34 cellular contexts compared by ENCODE assay signal in the genomic region with DNA sequence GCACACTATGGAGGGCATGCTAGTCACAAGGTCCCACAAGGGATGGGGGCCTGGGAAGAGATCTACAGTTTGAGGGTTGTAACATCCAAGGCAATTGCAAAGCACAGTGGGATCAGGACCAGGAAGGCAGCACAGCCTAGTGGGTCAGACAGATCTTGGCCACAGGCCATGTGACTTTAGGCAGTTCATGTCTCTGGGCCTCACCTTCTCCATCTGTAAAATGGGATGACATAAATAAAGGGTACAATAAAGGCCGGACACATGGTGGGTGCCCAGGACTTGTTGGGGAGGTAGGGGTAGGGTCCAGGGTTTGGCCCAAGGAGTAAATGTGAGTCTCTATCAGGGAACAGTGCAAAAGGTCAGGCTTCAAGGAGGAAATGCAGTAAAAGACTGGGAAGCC. TPM values are rescaled to one million over a fixed set of nuclear protein-coding genes. Genes with fewer than 3 reads are reported as not detected.
"Had no signal": no experiment of that assay in that cellular context is flagged by ENCODE, and none has a peak within 500 bp of the region (broad histone marks: within the 10 kb centered on the region; RNA-seq: fewer than 3 reads in every experiment).

No MANE protein-coding gene starts in this region.

- H2AFZ ChIP-seq: parathyroid adenoma had no signal

- H3K4me3 ChIP-seq: ovary, psoas muscle, skin epidermis, smooth muscle cell, spleen, suprapubic skin, testis, tibial artery, transverse colon, upper lobe of left lung, vagina had no signal

- H3K27ac Mint-ChIP-seq: naive B cell; naive thymus-derived CD8-positive, alpha-beta T cell; natural killer cell treated with Interleukin-12 subunit alpha and Interleukin-12 subunit beta and Interleukin-15 and Interleukin-18, amount 100 ng/mL, for 72 hours; nephron progenitor cell; progenitor cell of endocrine pancreas; stimulated activated memory B cell treated with anti-CD40 and anti-IgM and Interleukin-4, amounts not matched to agents 10 μg/mL and 1 μg/mL and 100 μg/mL, for 72 hours; stimulated activated naive CD8-positive, alpha-beta T cell treated with anti-CD3 and anti-CD28 coated beads, Interleukin-15, amount 100 ng/mL, for 72 hours had no signal

- H3K4me1 Mint-ChIP-seq: naive thymus-derived CD8-positive, alpha-beta T cell; stimulated activated memory B cell treated with anti-CD40 and anti-IgM and Interleukin-4, amounts not matched to agents 10 μg/mL and 1 μg/mL and 100 μg/mL, for 72 hours; stimulated activated naive CD8-positive, alpha-beta T cell treated with anti-CD3 and anti-CD28 coated beads, Interleukin-15, amount 100 ng/mL, for 72 hours had no signal

- ATAC-seq: naive thymus-derived CD8-positive, alpha-beta T cell; natural killer cell treated with Interleukin-12 subunit alpha and Interleukin-12 subunit beta and Interleukin-15 and Interleukin-18, amount 100 ng/mL, for 72 hours; psoas muscle; right cardiac atrium; sciatic nerve; stimulated activated memory B cell treated with anti-CD40 and anti-IgM and Interleukin-4, amounts not matched to agents 10 μg/mL and 1 μg/mL and 100 μg/mL, for 72 hours; stimulated activated naive CD8-positive, alpha-beta T cell treated with anti-CD3 and anti-CD28 coated beads, Interleukin-15, amount 100 ng/mL, for 72 hours; stimulated activated naive CD8-positive, alpha-beta T cell treated with anti-CD3 and anti-CD28 coated beads, Interleukin-15, Interleukin-2, amounts not matched to agents 100 U/mL and 50 U/mL, for 24 hours had no signal

- H3K4me3 Mint-ChIP-seq: naive B cell; naive thymus-derived CD8-positive, alpha-beta T cell; natural killer cell treated with Interleukin-12 subunit alpha and Interleukin-12 subunit beta and Interleukin-15 and Interleukin-18, amount 100 ng/mL, for 72 hours; nephron progenitor cell; neural crest cell; stimulated activated memory B cell treated with anti-CD40 and anti-IgM and Interleukin-4, amounts not matched to agents 10 μg/mL and 1 μg/mL and 100 μg/mL, for 72 hours; stimulated activated naive CD8-positive, alpha-beta T cell treated with anti-CD3 and anti-CD28 coated beads, Interleukin-15, amount 100 ng/mL, for 72 hours had no signal

- H3K27me3 ChIP-seq: ovary, testis, upper lobe of left lung, vagina had no signal

- FAIRE-seq: urothelium cell line had no signal

- H3K9me3 Mint-ChIP-seq: natural killer cell treated with Interleukin-12 subunit alpha and Interleukin-12 subunit beta and Interleukin-15 and Interleukin-18, amount 100 ng/mL, for 72 hours; neural crest cell had no signal

- H3K4me1 ChIP-seq: parathyroid adenoma, psoas muscle, spleen, suprapubic skin, testis, transverse colon, upper lobe of left lung, vagina had no signal

- H3K27ac ChIP-seq: neutrophil, ovary, parathyroid adenoma, psoas muscle, skin epidermis, spleen, suprapubic skin, testis, tibial artery, transverse colon, upper lobe of left lung, vagina had no signal

- H3K36me3 Mint-ChIP-seq: natural killer cell treated with Interleukin-12 subunit alpha and Interleukin-12 subunit beta and Interleukin-15 and Interleukin-18, amount 100 ng/mL, for 72 hours; stimulated activated memory B cell treated with anti-CD40 and anti-IgM and Interleukin-4, amounts not matched to agents 10 μg/mL and 1 μg/mL and 100 μg/mL, for 72 hours had no signal

- H3K4me2 ChIP-seq: smooth muscle cell had no signal

- H3K36me3 ChIP-seq: neutrophil, ovary, spleen, suprapubic skin, tibial artery, transverse colon, upper lobe of left lung, vagina had no signal

- DNase-seq: naive B cell; naive thymus-derived CD8-positive, alpha-beta T cell; nephron progenitor cell; nucleus accumbens; ovary; psoas muscle; right cardiac atrium; spleen; stimulated activated CD4-positive, alpha-beta T cell treated with anti-CD3 and anti-CD28 coated beads, Interleukin-12 subunit alpha, Interleukin-12 subunit beta, amount 100 ng/mL, for 4 hours; stimulated activated CD4-positive, alpha-beta T cell treated with anti-CD3 and anti-CD28 coated beads, Interleukin-1b, Interleukin-23, amount 100 ng/mL, for 48 hours; stimulated activated CD4-positive, alpha-beta T cell treated with anti-CD3 and anti-CD28 coated beads, Interleukin-4, amount 100 ng/mL, for 1 hour; stimulated activated CD4-positive, alpha-beta T cell treated with anti-CD3 and anti-CD28 coated beads, Interleukin-4, amount 100 ng/mL, for 4 hours; stimulated activated CD8-positive, alpha-beta memory T cell treated with anti-CD3 and anti-CD28 coated beads, Interleukin-4, amount 100 ng/mL, for 48 hours; stimulated activated naive CD4-positive, alpha-beta T cell; stimulated activated naive CD8-positive, alpha-beta T cell treated with anti-CD3 and anti-CD28 coated beads, Interleukin-15, amount 100 ng/mL, for 72 hours; stimulated activated naive CD8-positive, alpha-beta T cell treated with anti-CD3 and anti-CD28 coated beads, Interleukin-15, Interleukin-2, amounts not matched to agents 100 U/mL and 50 U/mL, for 24 hours; substantia nigra; testis; tibial artery; transverse colon; upper lobe of left lung had no signal

- H3K9ac ChIP-seq: parathyroid adenoma had no signal

- H3K9me3 ChIP-seq: neutrophil, ovary, psoas muscle, suprapubic skin, testis, tibial artery, transverse colon, upper lobe of left lung, vagina had no signal

- H3K79me2 ChIP-seq: parathyroid adenoma had no signal

RNA-seq across cellular contexts. Expression of gene IGSF21, which starts 18.1 kb away (rescaled TPM):
- total RNA-seq: naive thymus-derived CD8-positive, alpha-beta T cell; natural killer cell treated with Interleukin-12 subunit alpha and Interleukin-12 subunit beta and Interleukin-15 and Interleukin-18, amount 100 ng/mL, for 72 hours; progenitor cell of endocrine pancreas; renal cortical epithelial cell; smooth muscle cell had no signal
- polyA plus RNA-seq: naive thymus-derived CD8-positive, alpha-beta T cell; smooth muscle cell had no signal
